7 cellular contexts compared by ENCODE assay signal in genomic region chr2:42132066-42132965, GRCh38. TPM values are rescaled to one million over a fixed set of nuclear protein-coding genes. Genes with fewer than 3 reads are reported as not detected.
DNase-seq lines count a peak whose midpoint lies in the region; ATAC-seq, FAIRE-seq and TF ChIP-seq lines count a peak whose summit lies in the region.

No MANE protein-coding gene starts in this region.

- peak overlapping the region; percentile 99 for H3K27ac ChIP-seq in Panc1 (ENCODE audit: low read length)
- H3K27ac ChIP-seq in pancreas: peak overlapping the region; percentile 47 to 73 (median 67)

- DNase-seq in Panc1 (ENCODE audit: low read depth, low spot score) (peak; percentile 72), pancreas (no peak), GOT3 (lab: John Stamatoyannopoulos, UW) (no peak)

- intact Hi-C loops in Panc1 (cut with micrococcal nuclease; ENCODE audit: unreplicated experiment) (no loop called here), pancreas (cut with DNase I) (no loop called here)

- no peaks in the 10 kb centered on the region for H3K27me3 ChIP-seq in Panc1 (ENCODE audit: control insufficient read depth, insufficient read depth, low read length)
- no peaks in the 10 kb centered on the region for H3K27me3 ChIP-seq in endocrine pancreas (ENCODE audit: control insufficient read depth, insufficient read depth, low read length)
- no peaks in the 10 kb centered on the region for H3K27me3 ChIP-seq in pancreas

- CTCF ChIA-PET in Panc1 (lab: Charles Lee): interaction anchor here (0.6 kb wide), 1 partner anchor 1409 kb away, joined by 3 read pairs; no protein-coding TSS in a partner anchor

- no peak for FAIRE-seq in pancreas (lab: Jason Lieb, UNC)

- H3K36me3 ChIP-seq in Panc1 (ENCODE audit: control insufficient read depth, insufficient read depth, low read length): no peaks in the 10 kb centered on the region
- H3K36me3 ChIP-seq in endocrine pancreas (ENCODE audit: control insufficient read depth, insufficient read depth, low read length): no peaks in the 10 kb centered on the region
- H3K36me3 ChIP-seq in pancreas: no peaks in the 10 kb centered on the region

- no TSS peak for BruUV-seq in Panc1 (replicated peaks; lab: Mats Ljungman, UMichigan)

- 81 to 86% methylated on average over 10 of the region's 10 CpGs for WGBS in pancreas, 2 donors

- H3K9me3 ChIP-seq in Panc1 (ENCODE audit: control insufficient read depth, insufficient read depth, low read depth, low read length) (no peaks in the 10 kb centered on the region), endocrine pancreas (ENCODE audit: control insufficient read depth, low read length) (no peaks in the 10 kb centered on the region), pancreas (no peaks in the 10 kb centered on the region)

- H3K4me1 ChIP-seq in Panc1 (ENCODE audit: control insufficient read depth, insufficient read depth, low read length): peaks cover 86% of the 10 kb centered on the region
- peaks cover 4% of the 10 kb centered on the region for H3K4me1 ChIP-seq in endocrine pancreas (ENCODE audit: control insufficient read depth, insufficient read depth, low read length)
- H3K4me1 ChIP-seq in pancreas: peaks cover 0 to 22% (median 13%) of the 10 kb centered on the region in 3 donors

- TF ChIP-seq CTCF in Panc1 (IDR thresholded peaks at IDR 0.05) (no peak), pancreas (IDR thresholded peaks at IDR 0.05) (no peak)

- H3K4me3 ChIP-seq in Panc1 (ENCODE audit: low read depth in 2 of 2, low read length in 2 of 2) (peak overlapping the region in 1 of 2 experiments; percentile 41; a peak in 3 of 4 replicates), endocrine pancreas (ENCODE audit: control insufficient read depth, insufficient read depth, low read length) (no peak overlapping the region), pancreas (peak overlapping the region in 1 of 4 donors; percentile 26)

- POLR2A ChIA-PET in Panc1 (lab: Charles Lee): interaction anchor here (0.7 to 2.1 kb wide), 2 partner anchors 10 to 39 kb away, joined by 3 to 12 read pairs; no protein-coding TSS in a partner anchor

- peak overlapping the region; percentile 22 for H3K9ac ChIP-seq in endocrine pancreas (ENCODE audit: control insufficient read depth, insufficient read depth, low read length)

- in situ Hi-C loops in Panc1 (cut with HindIII; ENCODE audit: low pct_unique_long_range_greater_than_20kb, low sequenced_read_pairs): no loop called here

- peak; percentile 4 for ATAC-seq in GM18502 (IDR thresholded peaks at IDR 0.05; ENCODE audit: poor library complexity, unreplicated experiment)
- ATAC-seq in Panc1: peak; percentile 62
- peak in 1 of 4 donors; percentile 11 for ATAC-seq in pancreas
- no peak for ATAC-seq in HG02571 (IDR thresholded peaks at IDR 0.05; ENCODE audit: unreplicated experiment)
- ATAC-seq in GM21423 (IDR thresholded peaks at IDR 0.05; ENCODE audit: unreplicated experiment): no peak

RNA-seq across cellular contexts. Expression of gene EML4, which starts 36.8 kb away (rescaled TPM):
- total RNA-seq in Panc1 (2021; ENCODE audit: unreplicated experiment) (107 TPM), pancreas (10 to 100 TPM; 29.9 to 44.0 (median 36.0) TPM)
- polyA plus RNA-seq in Panc1 (2012; ENCODE audit: insufficient read length): 47.3 TPM
- polyA plus RNA-seq in pancreas: 10 to 100 TPM; 12.5 to 21.3 TPM

Comparison
In these comparisons a context has a peak if more than half of its experiments do, and no peak if none do; other contexts are left out.
1. ATAC-seq: peak in GM18502 (single experiment) and Panc1 (single experiment); none in HG02571 (single experiment) and GM21423 (single experiment).